Comparison of ENCODE assay signal across 19 cellular contexts in the genomic region with DNA sequence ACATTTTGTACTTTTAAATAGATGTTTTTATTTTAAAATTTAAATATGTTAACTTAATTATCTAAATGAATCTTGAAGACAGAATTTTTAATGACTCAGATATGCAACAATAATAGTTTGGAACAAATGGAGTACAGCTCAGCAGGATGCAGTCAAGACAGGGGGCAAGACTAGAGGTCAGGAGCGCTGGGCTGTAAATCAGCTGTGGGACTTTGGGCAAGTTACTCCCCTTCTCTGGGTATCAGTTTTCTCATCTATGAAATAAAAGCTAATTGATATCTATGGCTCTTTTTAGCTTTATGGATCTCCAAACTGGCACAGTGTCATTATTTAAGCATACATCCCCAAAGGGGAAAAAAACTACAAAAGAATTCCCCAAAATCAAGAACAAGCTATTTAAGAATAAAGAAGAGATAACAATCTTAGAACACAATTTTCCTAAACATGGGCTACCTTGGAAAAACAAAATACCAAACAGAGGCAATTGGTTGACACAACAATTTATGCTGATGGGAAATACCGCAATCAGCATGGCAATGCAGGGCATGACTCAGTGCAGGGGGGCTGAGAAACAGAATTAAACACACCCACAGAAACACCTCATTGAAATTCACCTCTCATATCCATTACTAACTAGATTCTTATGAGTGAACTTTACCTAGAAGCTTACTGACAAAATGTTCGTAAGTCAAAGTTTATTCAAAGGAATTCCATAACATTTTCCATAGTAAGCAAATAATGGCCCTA.
DNase-seq lines count a peak whose midpoint lies in the region; ATAC-seq, FAIRE-seq and TF ChIP-seq lines count a peak whose summit lies in the region.
"Had no signal": no experiment of that assay in that cellular context is flagged by ENCODE, and none has a peak within 500 bp of the region (broad histone marks: within the 10 kb centered on the region; RNA-seq: fewer than 3 reads in every experiment).

No MANE protein-coding gene starts in this region.

- H3K9me1 ChIP-seq in K562 (ENCODE audit: control insufficient read depth, insufficient read depth, low read length): no peaks in the 10 kb centered on the region

- intact Hi-C loops in mammary epithelial cell (cut with micrococcal nuclease) (no loop called here), MCF 10A (cut with micrococcal nuclease) (no loop called here), K562 (cut with micrococcal nuclease) (no loop called here)

- TF ChIP-seq EP300 in K562 (IDR thresholded peaks at IDR 0.05; ENCODE audit: low read length): no peak

- H3K79me2 ChIP-seq in mammary epithelial cell (ENCODE audit: insufficient read depth, low read length) (no peaks in the 10 kb centered on the region), K562 (ENCODE audit: control insufficient read depth, insufficient read depth, low read length) (no peaks in the 10 kb centered on the region)

- no peak for ATAC-seq in K562
- ATAC-seq in foreskin keratinocyte: peak; percentile 59
- ATAC-seq in HG02678 (IDR thresholded peaks at IDR 0.05; ENCODE audit: unreplicated experiment): no peak
- no peak for ATAC-seq in HG02973 (IDR thresholded peaks at IDR 0.05; ENCODE audit: unreplicated experiment)

- H3K36me3 ChIP-seq in mammary epithelial cell (ENCODE audit: insufficient read depth, low read length): no peaks in the 10 kb centered on the region
- H3K36me3 ChIP-seq in K562 (ENCODE audit: control insufficient read depth, insufficient read depth, low read length): no peaks in the 10 kb centered on the region
- H3K36me3 ChIP-seq: HAP-1 had no signal

- dilution Hi-C loops in mammary epithelial cell (cut with HindIII; ENCODE audit: low sequenced_read_pairs): no loop called here

- H3K36me3 Mint-ChIP-seq in MCF 10A (ENCODE audit: insufficient read depth, unreplicated experiment): no peaks in the 10 kb centered on the region

- H2AFZ ChIP-seq in mammary epithelial cell (ENCODE audit: low read depth, low read length) (no peak overlapping the region), K562 (ENCODE audit: low read depth, low read length) (no peak overlapping the region)

- no peak for FAIRE-seq in K562 (lab: Jason Lieb, UNC)
- FAIRE-seq: H1 had no signal

- H3K27ac Mint-ChIP-seq in MCF 10A (ENCODE audit: low read depth, unreplicated experiment): no peak overlapping the region
- H3K27ac Mint-ChIP-seq: B cell; CD4-positive, alpha-beta T cell; HFFc6 had no signal

- H3K4me1 ChIP-seq in mammary epithelial cell (ENCODE audit: insufficient read depth, low read length) (peaks cover 13% of the 10 kb centered on the region), K562 (replicated peaks in 1 of 2; ENCODE audit: control insufficient read depth in 2 of 2, insufficient read depth in 2 of 2, low read length in 2 of 2) (peaks cover 3 to 7% of the 10 kb centered on the region in 2 experiments; a peak in 2 of 5 replicates), foreskin keratinocyte (peaks cover 12% of the 10 kb centered on the region)
- H3K4me1 ChIP-seq: HAP-1 had no signal

- H3K27me3 Mint-ChIP-seq in MCF 10A (ENCODE audit: insufficient read depth, unreplicated experiment): no peaks in the 10 kb centered on the region

- no peak for TF ChIP-seq RAD21 in K562 (CRISPR knock-in tag; conservative IDR thresholded peaks at IDR 0.05 in 1 of 2, IDR thresholded peaks at IDR 0.05 in 1 of 2)

- CTCF ChIA-PET in mammary epithelial cell (lab: Charles Lee; ENCODE audit: low non-redundant PET): no interaction called here
- CTCF ChIA-PET in MCF 10A (lab: Yijun Ruan, JAX): interaction anchor here (0.5 to 1.3 kb wide), 3 partner anchors 36 to 736 kb away, joined by 3 to 4 read pairs (median 4); no protein-coding TSS in a partner anchor
- CTCF ChIA-PET in K562 (lab: Yijun Ruan, JAX; ENCODE audit: low intra/inter-chr PET ratio): no interaction called here

- H3K27me3 ChIP-seq in mammary epithelial cell (ENCODE audit: insufficient read depth, low read length): no peaks in the 10 kb centered on the region
- H3K27me3 ChIP-seq in K562 (ENCODE audit: control insufficient read depth in 2 of 2, insufficient read depth in 2 of 2, low read length in 2 of 2): no peaks in the 10 kb centered on the region
- no peaks in the 10 kb centered on the region for H3K27me3 ChIP-seq in foreskin keratinocyte

- no peak overlapping the region for H3K4me3 Mint-ChIP-seq in MCF 10A (ENCODE audit: unreplicated experiment)
- H3K4me3 Mint-ChIP-seq: B cell; CD4-positive, alpha-beta T cell; HFFc6 had no signal

- H3K27ac ChIP-seq in mammary epithelial cell (ENCODE audit: insufficient read depth, low read depth, low read length) (no peak overlapping the region), K562 (ENCODE audit: extremely low read depth, low read depth, low read length) (no peak overlapping the region), foreskin keratinocyte (no peak overlapping the region)
- H3K27ac ChIP-seq: 22Rv1 had no signal

- POLR2A ChIA-PET in MCF 10A (lab: Yijun Ruan, JAX) (interaction anchor here (0.7 to 1.1 kb wide), 2 partner anchors 8 to 28 kb away, joined by 3 to 4 read pairs; no protein-coding TSS in a partner anchor), K562 (lab: Yijun Ruan, JAX) (interaction anchor here (0.8 kb wide), 1 partner anchor 10 kb away, joined by 3 read pairs; no protein-coding TSS in a partner anchor)

- peaks cover 5% of the 10 kb centered on the region for H3K9me3 Mint-ChIP-seq in MCF 10A (ENCODE audit: unreplicated experiment)
- H3K9me3 Mint-ChIP-seq: CD4-positive, alpha-beta T cell; HFFc6 had no signal

- no peak for TF ChIP-seq POLR2A in K562 (conservative IDR thresholded peaks at IDR 0.05)

- BruUV-seq in mammary epithelial cell (replicated peaks; lab: Mats Ljungman, UMichigan) (no TSS peak), MCF 10A (replicated peaks; lab: Mats Ljungman, UMichigan) (no TSS peak), K562 (replicated peaks; lab: Mats Ljungman, UMichigan) (no TSS peak)

- H4K20me1 ChIP-seq in mammary epithelial cell (ENCODE audit: insufficient read depth, low read length) (no peaks in the 10 kb centered on the region), K562 (replicated peaks; ENCODE audit: control insufficient read depth, insufficient read depth, low read length) (no peaks in the 10 kb centered on the region)

- H3K4me3 ChIP-seq in mammary epithelial cell (replicated peaks in 1 of 3; ENCODE audit: insufficient read depth in 1 of 3, low read depth in 2 of 3, low read length in 3 of 3): no peak overlapping the region
- no peak overlapping the region for H3K4me3 ChIP-seq in K562
- H3K4me3 ChIP-seq: HAP-1 had no signal

- H3K4me2 ChIP-seq in mammary epithelial cell (ENCODE audit: insufficient read depth, low read depth, low read length): no peak overlapping the region
- no peak overlapping the region for H3K4me2 ChIP-seq in K562 (ENCODE audit: insufficient read depth, low read length)

- no peaks in the 10 kb centered on the region for H3K4me1 Mint-ChIP-seq in MCF 10A (ENCODE audit: insufficient read depth, unreplicated experiment)
- H3K4me1 Mint-ChIP-seq: B cell had no signal

- TF ChIP-seq CTCF in mammary epithelial cell (conservative IDR thresholded peaks at IDR 0.05 in 1 of 2, IDR thresholded peaks at IDR 0.05 in 1 of 2; ENCODE audit: extremely low read depth in 1 of 2, insufficient read depth in 1 of 2, low read depth in 1 of 2, low read length in 2 of 2) (no peak), MCF 10A (IDR thresholded peaks at IDR 0.05; ENCODE audit: unreplicated experiment) (no peak), K562 (IDR thresholded peaks at IDR 0.05 in 2 of 3, conservative IDR thresholded peaks at IDR 0.05 in 1 of 3; ENCODE audit: insufficient read depth in 2 of 3, low read depth in 1 of 3, low read length in 3 of 3) (no peak), foreskin keratinocyte (conservative IDR thresholded peaks at IDR 0.05) (no peak)

- in situ Hi-C loops in mammary epithelial cell (cut with MboI; ENCODE audit: low sequenced_read_pairs in 2 of 2): no loop called here
- in situ Hi-C loops in K562 (cut with MboI): no loop called here

- no peak overlapping the region for H3K9ac ChIP-seq in mammary epithelial cell (ENCODE audit: insufficient read depth, low read length)
- no peak overlapping the region for H3K9ac ChIP-seq in K562 (ENCODE audit: insufficient read depth in 1 of 2, low read depth in 2 of 2, low read length in 2 of 2)

- DNase-seq in mammary epithelial cell (peak; percentile 24), MCF 10A (ENCODE audit: unreplicated experiment) (no peak), K562 (ENCODE audit: extremely low read depth in 1 of 4, low spot score in 3 of 4) (no peak), foreskin keratinocyte (no peak), renal cortical epithelial cell (ENCODE audit: low read depth) (peak; percentile 81), NCI-H1092 (lab: John Stamatoyannopoulos, UW) (no peak)
- DNase-seq: ACHN; C1 segment of cervical spinal cord; CD4-positive, alpha-beta T cell; DMS79 treated with DMSO at 0.1 percent for 48 hours; GDM1; HFFc6; IMR-90 had no signal

- 96% methylated on average over 3 of the region's 3 CpGs for WGBS in mammary epithelial cell (ENCODE audit: low coverage, missing lambda C conversion rate)
- 44% methylated on average over 3 of the region's 3 CpGs for WGBS in K562 (ENCODE audit: insufficient coverage, low coverage, missing lambda C conversion rate)

- H3K9me3 ChIP-seq in mammary epithelial cell (replicated peaks; ENCODE audit: insufficient read depth, low read length) (peaks cover 5% of the 10 kb centered on the region), K562 (replicated peaks; ENCODE audit: control insufficient read depth, insufficient read depth, low read depth, low read length) (no peaks in the 10 kb centered on the region)
- H3K9me3 ChIP-seq: HAP-1 had no signal

TF ChIP-seq in K562, 482 proteins besides CTCF, POLR2A, EP300 and RAD21 (continues in another document):
- TF ChIP-seq, protein P1, sequence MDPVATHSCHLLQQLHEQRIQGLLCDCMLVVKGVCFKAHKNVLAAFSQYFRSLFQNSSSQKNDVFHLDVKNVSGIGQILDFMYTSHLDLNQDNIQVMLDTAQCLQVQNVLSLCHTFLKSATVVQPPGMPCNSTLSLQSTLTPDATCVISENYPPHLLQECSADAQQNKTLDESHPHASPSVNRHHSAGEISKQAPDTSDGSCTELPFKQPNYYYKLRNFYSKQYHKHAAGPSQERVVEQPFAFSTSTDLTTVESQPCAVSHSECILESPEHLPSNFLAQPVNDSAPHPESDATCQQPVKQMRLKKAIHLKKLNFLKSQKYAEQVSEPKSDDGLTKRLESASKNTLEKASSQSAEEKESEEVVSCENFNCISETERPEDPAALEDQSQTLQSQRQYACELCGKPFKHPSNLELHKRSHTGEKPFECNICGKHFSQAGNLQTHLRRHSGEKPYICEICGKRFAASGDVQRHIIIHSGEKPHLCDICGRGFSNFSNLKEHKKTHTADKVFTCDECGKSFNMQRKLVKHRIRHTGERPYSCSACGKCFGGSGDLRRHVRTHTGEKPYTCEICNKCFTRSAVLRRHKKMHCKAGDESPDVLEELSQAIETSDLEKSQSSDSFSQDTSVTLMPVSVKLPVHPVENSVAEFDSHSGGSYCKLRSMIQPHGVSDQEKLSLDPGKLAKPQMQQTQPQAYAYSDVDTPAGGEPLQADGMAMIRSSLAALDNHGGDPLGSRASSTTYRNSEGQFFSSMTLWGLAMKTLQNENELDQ (CRISPR knock-in tag; IDR thresholded peaks at IDR 0.05; ENCODE audit: borderline replicate concordance): no peak
- peak; percentile 10; the same call in 1 of the 2 replicates for TF ChIP-seq C11orf30 (IDR thresholded peaks at IDR 0.05; ENCODE audit: low read depth)
- no peak for TF ChIP-seq SMC3 (conservative IDR thresholded peaks at IDR 0.05; ENCODE audit: insufficient read depth, low read depth, low read length)
- no peak for TF ChIP-seq HMG20A (CRISPR knock-in tag; conservative IDR thresholded peaks at IDR 0.05)

Comparison
In these comparisons a context has a peak if more than half of its experiments do, and no peak if none do; other contexts are left out.
1. DNase-seq: peak in mammary epithelial cell (single experiment) and renal cortical epithelial cell (single experiment); none in MCF 10A (single experiment), K562 (0 of 4), foreskin keratinocyte (0 of 2) and NCI-H1092 (single experiment).